ENCODE assay signal across 35 cellular contexts in genomic region chr18:68568364-68568763, GRCh38.
"Had no signal": no experiment of that assay in that cellular context is flagged by ENCODE, and none has a peak within 500 bp of the region (broad histone marks: within the 10 kb centered on the region; RNA-seq: fewer than 3 reads in every experiment).

No MANE protein-coding gene starts in this region.

- H3K36me3 ChIP-seq: MG63 had no signal

- H3K9me3 ChIP-seq: MG63 had no signal

- H3K27me3 ChIP-seq: MG63 had no signal

- H3K4me2 ChIP-seq: KMS-11 had no signal

- H3K9ac ChIP-seq: KMS-11 had no signal

- H3K27ac ChIP-seq: KMS-11 had no signal

- DNase-seq: Karpas-422, Kasumi-1, KBM-7, KG1, MG63, MM.1S, MV-4-11, NCI-H1048, NCI-H1092, NCI-H1092 treated with DMSO at 0.1 percent for 48 hours, NCI-H1105, NCI-H1105 treated with DMSO at 0.1 percent for 48 hours, NCI-H1417, NCI-H1417 treated with DMSO at 0.1 percent for 48 hours, NCI-H1436, NCI-H1436 treated with DMSO at 0.1 percent for 48 hours, NCI-H146, NCI-H1694, NCI-H1694 treated with DMSO at 0.1 percent for 48 hours, NCI-H187, NCI-H187 treated with DMSO at 0.1 percent for 48 hours, NCI-H1930, NCI-H2029, NCI-H2029 treated with DMSO at 0.1 percent for 48 hours, NCI-H2081, NCI-H2081 treated with DMSO at 0.1 percent for 48 hours, NCI-H2107, NCI-H2171, NCI-H2227 treated with DMSO at 0.1 percent for 48 hours, NCI-H226, NCI-H345, NCI-H446, NCI-H446 treated with DMSO at 0.1 percent for 48 hours, NCI-H510A had no signal

- H3K4me3 ChIP-seq: MG63 had no signal
